In genomic region chr18:12782521-12782920, GRCh38 we compare ENCODE assay signal across 25 cellular contexts.
"Had no signal": no experiment of that assay in that cellular context is flagged by ENCODE, and none has a peak within 500 bp of the region (broad histone marks: within the 10 kb centered on the region; RNA-seq: fewer than 3 reads in every experiment).

No MANE protein-coding gene starts in this region.

- FAIRE-seq: colon, frontal cortex had no signal

- H3K4me3 ChIP-seq: dorsolateral prefrontal cortex, left lung, ovary, psoas muscle, sigmoid colon, skin epidermis, stomach, thyroid gland had no signal

- H3K9me3 ChIP-seq: left lung, ovary, psoas muscle, sigmoid colon, stomach, thyroid gland had no signal

- H3K27me3 ChIP-seq: dorsolateral prefrontal cortex, left lung, ovary, sigmoid colon, stomach, thyroid gland had no signal

- H3K4me1 ChIP-seq: left lung, psoas muscle, sigmoid colon, stomach, thyroid gland had no signal

- H3K27me3 Mint-ChIP-seq: naive thymus-derived CD8-positive, alpha-beta T cell had no signal

- H3K27ac ChIP-seq: dorsolateral prefrontal cortex, left lung, ovary, psoas muscle, sigmoid colon, skin epidermis, stomach, thyroid gland had no signal

- H3K4me3 Mint-ChIP-seq: naive thymus-derived CD8-positive, alpha-beta T cell; nephron progenitor cell had no signal

- ATAC-seq: left cardiac atrium; left lung; naive thymus-derived CD8-positive, alpha-beta T cell; psoas muscle had no signal

- DNase-seq: dorsolateral prefrontal cortex; effector CD4-positive, alpha-beta T cell; head of caudate nucleus; left cardiac atrium; left lung; mesenchymal stem cell; midbrain; naive thymus-derived CD8-positive, alpha-beta T cell; nephron progenitor cell; nucleus accumbens; ovary; posterior cingulate gyrus; psoas muscle; right cardiac atrium; sigmoid colon; stimulated activated CD4-positive, alpha-beta T cell treated with anti-CD3 and anti-CD28 coated beads, Interleukin-15, amount 100 ng/mL, for 24 hours; stimulated activated CD4-positive, alpha-beta T cell treated with anti-CD3 and anti-CD28 coated beads, Interleukin-2, amount 100 ng/mL, for 48 hours; stimulated activated CD8-positive, alpha-beta memory T cell treated with anti-CD3 and anti-CD28 coated beads, Interleukin-4, amount 100 ng/mL, for 48 hours; stimulated activated naive CD4-positive, alpha-beta T cell treated with Interleukin-2 at 50 U/mL for 16 hours; stomach; thyroid gland; trophoblast cell had no signal

- H3K4me1 Mint-ChIP-seq: naive thymus-derived CD8-positive, alpha-beta T cell had no signal

- H3K36me3 ChIP-seq: ovary, sigmoid colon, thyroid gland had no signal
